ENCODE assay signal across 25 cellular contexts in genomic region chr4:52976523-52977230, GRCh38.
DNase-seq lines count a peak whose midpoint lies in the region; FAIRE-seq and TF ChIP-seq lines count a peak whose summit lies in the region.
"Had no signal": no experiment of that assay in that cellular context is flagged by ENCODE, and none has a peak within 500 bp of the region (broad histone marks: within the 10 kb centered on the region; RNA-seq: fewer than 3 reads in every experiment).

No MANE protein-coding gene starts in this region.

- H3K27ac ChIP-seq in GM23248 (no peak overlapping the region), endothelial cell of umbilical vein (ENCODE audit: insufficient read depth, low read depth, low read length) (no peak overlapping the region)
- H3K27ac ChIP-seq: A549; BLaER1 treated with 17β-estradiol and CSF1 and Interleukin-3, amounts not matched to agents 10 nM and 100 nM; SJSA1 had no signal

- H3K9ac ChIP-seq in GM23248 (no peak overlapping the region), endothelial cell of umbilical vein (replicated peaks; ENCODE audit: extremely low read depth, insufficient read depth, low read length) (no peak overlapping the region)
- H3K9ac ChIP-seq: BLaER1 treated with 17β-estradiol and CSF1 and Interleukin-3, amounts not matched to agents 10 nM and 100 nM had no signal

- no TSS peak for BruUV-seq in endothelial cell of umbilical vein (replicated peaks; lab: Mats Ljungman, UMichigan)

- H3K27me3 ChIP-seq in GM23248 (replicated peaks; ENCODE audit: insufficient read depth): no peaks in the 10 kb centered on the region
- H3K27me3 ChIP-seq in endothelial cell of umbilical vein (ENCODE audit: control insufficient read depth in 2 of 2, insufficient read depth in 2 of 2, low read length in 2 of 2): no peaks in the 10 kb centered on the region
- H3K27me3 ChIP-seq: BLaER1 treated with 17β-estradiol and CSF1 and Interleukin-3, amounts not matched to agents 10 nM and 100 nM; SJSA1 had no signal

- FAIRE-seq in endothelial cell of umbilical vein (lab: Jason Lieb, UNC): no peak
- FAIRE-seq: A549, GM12878 had no signal

- H3F3A ChIP-seq in GM23248 (ENCODE audit: insufficient read depth): no peaks in the 10 kb centered on the region

- H3K9me3 ChIP-seq in GM23248 (ENCODE audit: low read depth): no peaks in the 10 kb centered on the region
- no peaks in the 10 kb centered on the region for H3K9me3 ChIP-seq in endothelial cell of umbilical vein (replicated peaks; ENCODE audit: control insufficient read depth, insufficient read depth, low read length)
- H3K9me3 ChIP-seq: A549, HAP-1, SJSA1 had no signal

- H2AFZ ChIP-seq in GM23248 (no peak overlapping the region), endothelial cell of umbilical vein (ENCODE audit: low read depth, low read length) (no peak overlapping the region)

- H4K20me1 ChIP-seq in GM23248 (ENCODE audit: insufficient read depth) (no peaks in the 10 kb centered on the region), endothelial cell of umbilical vein (replicated peaks; ENCODE audit: control insufficient read depth, extremely low read depth, insufficient read depth, low read length) (no peaks in the 10 kb centered on the region)
- H4K20me1 ChIP-seq: BLaER1 treated with 17β-estradiol and CSF1 and Interleukin-3, amounts not matched to agents 10 nM and 100 nM had no signal

- H3K79me2 ChIP-seq in GM23248 (ENCODE audit: insufficient read depth) (no peaks in the 10 kb centered on the region), endothelial cell of umbilical vein (ENCODE audit: control insufficient read depth, insufficient read depth, low read length) (no peaks in the 10 kb centered on the region)

- H3K4me1 ChIP-seq in GM23248 (ENCODE audit: insufficient read depth) (no peaks in the 10 kb centered on the region), endothelial cell of umbilical vein (ENCODE audit: control insufficient read depth, extremely low read depth, insufficient read depth, low read length) (peaks cover 3% of the 10 kb centered on the region)
- H3K4me1 ChIP-seq: A549, HAP-1, SJSA1 had no signal

- WGBS in GM23248 (ENCODE audit: low coverage in 1 of 2, low lambda C conversion rate in 2 of 2, missing lambda C conversion rate in 2 of 2), 2 experiments: 71 to 75% methylated on average over 4 of the region's 4 CpGs

- TF ChIP-seq POLR2A in endothelial cell of umbilical vein (IDR thresholded peaks at IDR 0.05; ENCODE audit: low read depth, low read length): no peak

- intact Hi-C loops in endothelial cell of umbilical vein (cut with micrococcal nuclease): no loop called here

- POLR2A ChIA-PET in HEK293T (lab: Yijun Ruan, JAX) (interaction anchor here (0.7 to 1.5 kb wide), 2 partner anchors 264 to 265 kb away, joined by 3 to 4 read pairs; no protein-coding TSS in a partner anchor), endothelial cell of umbilical vein (lab: Charles Lee) (no interaction called here)

- TF ChIP-seq CTCF in endothelial cell of umbilical vein (IDR thresholded peaks at IDR 0.05; ENCODE audit: extremely low read depth in 1 of 2, insufficient read depth in 1 of 2, low read depth in 1 of 2, low read length in 2 of 2): no peak

- H3K9me1 ChIP-seq in endothelial cell of umbilical vein (replicated peaks; ENCODE audit: control insufficient read depth, extremely low read depth, insufficient read depth, low read length): no peaks in the 10 kb centered on the region

- in situ Hi-C loops in GM23248 (cut with MboI): loop anchor here (25.0 kb wide), 1 partner anchor 739 kb away; no protein-coding TSS in a partner anchor

- no peaks in the 10 kb centered on the region for H3K9me2 ChIP-seq in GM23248 (ENCODE audit: insufficient read depth)

- CTCF ChIA-PET in HEK293T (lab: Yijun Ruan, JAX): interaction anchor here (0.5 kb wide), 1 partner anchor 22 kb away, joined by 3 read pairs; no protein-coding TSS in a partner anchor
- CTCF ChIA-PET in endothelial cell of umbilical vein (lab: Charles Lee): interaction anchor here (0.6 to 3.0 kb wide), 6 partner anchors 9 to 1257 kb away, joined by 3 to 15 read pairs (median 4); no protein-coding TSS in a partner anchor

- no peak overlapping the region for H3K4me3 ChIP-seq in GM23248
- no peak overlapping the region for H3K4me3 ChIP-seq in endothelial cell of umbilical vein (replicated peaks in 1 of 3; ENCODE audit: insufficient read depth in 1 of 3, low read depth in 1 of 3, low read length in 3 of 3)
- H3K4me3 ChIP-seq: A549; BLaER1 treated with 17β-estradiol and CSF1 and Interleukin-3, amounts not matched to agents 10 nM and 100 nM; GM12878; HAP-1; SJSA1 had no signal

- H3K4me2 ChIP-seq in GM23248 (ENCODE audit: unreplicated experiment) (no peak overlapping the region), endothelial cell of umbilical vein (ENCODE audit: insufficient read depth, low read length) (no peak overlapping the region)
- H3K4me2 ChIP-seq: A549; BLaER1 treated with 17β-estradiol and CSF1 and Interleukin-3, amounts not matched to agents 10 nM and 100 nM had no signal

- dilution Hi-C loops in endothelial cell of umbilical vein (cut with MboI; ENCODE audit: extremely low pct_ligation_motif_present, low sequenced_read_pairs): no loop called here

- H3K36me3 ChIP-seq in GM23248 (ENCODE audit: low read depth): no peaks in the 10 kb centered on the region
- no peaks in the 10 kb centered on the region for H3K36me3 ChIP-seq in endothelial cell of umbilical vein (ENCODE audit: control insufficient read depth in 2 of 2, extremely low read depth in 1 of 2, insufficient read depth in 2 of 2, low read length in 2 of 2)
- H3K36me3 ChIP-seq: BLaER1 treated with 17β-estradiol and CSF1 and Interleukin-3, amounts not matched to agents 10 nM and 100 nM; HAP-1; SJSA1 had no signal

- DNase-seq in activated CD4-positive, alpha-beta T cell treated with anti-CD3 and anti-CD28 coated beads for 48 hours: peak; percentile 6
- no peak for DNase-seq in activated CD4-positive, alpha-beta T cell treated with anti-CD3 and anti-CD28 coated beads, Interleukin-2, amount 50 U/mL, for 1 hour
- DNase-seq in GM23248 (peak; percentile 29), HEK293T (ENCODE audit: extremely low spot score) (no peak), endothelial cell of umbilical vein (ENCODE audit: low read depth, low spot score) (peak; percentile 5), DMS79 (lab: John Stamatoyannopoulos, UW) (no peak), NCI-H2029 (lab: John Stamatoyannopoulos, UW) (no peak)
- DNase-seq: AML-193; CD4-positive, alpha-beta memory T cell; COR-L47; DMS53; EL; GDM1; GOT3; NCI-H1092; NCI-H1417 treated with DMSO at 0.1 percent for 48 hours; NCI-H1694 treated with DMSO at 0.1 percent for 48 hours; NCI-H526 treated with DMSO at 0.1 percent for 48 hours; Right ventricle myocardium superior; RPMI8226 had no signal

TF ChIP-seq in HEK293T, 16 proteins besides CTCF, POLR2A, EP300 and RAD21:
- TF ChIP-seq SP1 (IDR thresholded peaks at IDR 0.05) (no peak), PKNOX1 (IDR thresholded peaks at IDR 0.05) (peak; percentile 51)
TF ChIP-seq in HEK293T: peak in this region for 1.

TF ChIP-seq in endothelial cell of umbilical vein, 7 proteins besides CTCF, POLR2A, EP300 and RAD21:
- TF ChIP-seq EZH2 (IDR thresholded peaks at IDR 0.05; ENCODE audit: borderline replicate concordance, low read depth, low read length, severe bottlenecking) (no peak), MAX (IDR thresholded peaks at IDR 0.05; ENCODE audit: insufficient read depth, insufficient read length) (no peak), POLR2AphosphoS5 (IDR thresholded peaks at IDR 0.05; ENCODE audit: insufficient read depth, low read depth, low read length) (no peak), JUN (IDR thresholded peaks at IDR 0.05; ENCODE audit: borderline replicate concordance, insufficient read depth, insufficient read length, low read depth) (no peak), FOS (IDR thresholded peaks at IDR 0.05; ENCODE audit: borderline replicate concordance, insufficient read depth, low read length) (no peak), MYC (IDR thresholded peaks at IDR 0.05; ENCODE audit: low read depth, low read length) (no peak), GATA2 (IDR thresholded peaks at IDR 0.05; ENCODE audit: insufficient read depth, insufficient read length, low read depth, low read length) (no peak)
TF ChIP-seq in endothelial cell of umbilical vein: peak in this region for 0.

Comparison
In these comparisons a context has a peak if more than half of its experiments do, and no peak if none do; other contexts are left out.
1. DNase-seq: peak in activated CD4-positive, alpha-beta T cell treated with anti-CD3 and anti-CD28 coated beads for 48 hours (single experiment), GM23248 (single experiment) and endothelial cell of umbilical vein (single experiment); none in activated CD4-positive, alpha-beta T cell treated with anti-CD3 and anti-CD28 coated beads, Interleukin-2, amount 50 U/mL, for 1 hour (single experiment), HEK293T (single experiment), DMS79 (single experiment) and NCI-H2029 (single experiment).